Comparison of ENCODE assay signal across 15 cellular contexts in the genomic region with DNA sequence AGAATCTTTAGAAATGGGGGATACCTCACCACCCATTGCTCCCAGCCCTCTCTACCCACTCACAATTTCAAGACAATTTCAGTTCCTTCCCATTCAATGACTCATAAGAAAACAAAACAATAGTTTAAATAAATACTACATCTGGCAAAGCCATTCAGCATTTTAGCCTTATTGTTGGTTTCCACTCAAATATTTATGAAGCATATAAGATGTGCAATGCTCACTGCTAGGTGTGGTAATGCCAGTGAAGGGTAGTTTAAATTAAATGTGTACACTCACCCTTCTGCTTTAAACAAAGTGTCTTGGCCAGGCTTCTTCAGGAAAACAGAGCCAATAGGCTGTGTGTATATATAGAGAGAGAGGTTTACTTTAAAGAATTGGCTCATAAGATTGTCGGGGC. TPM values are rescaled to one million over a fixed set of nuclear protein-coding genes. Genes with fewer than 3 reads are reported as not detected.
DNase-seq lines count a peak whose midpoint lies in the region; ATAC-seq and TF ChIP-seq lines count a peak whose summit lies in the region.
"Had no signal": no experiment of that assay in that cellular context is flagged by ENCODE, and none has a peak within 500 bp of the region (broad histone marks: within the 10 kb centered on the region; RNA-seq: fewer than 3 reads in every experiment).

No MANE protein-coding gene starts in this region.

- no peaks in the 10 kb centered on the region for H3K4me1 Mint-ChIP-seq in activated naive CD4-positive, alpha-beta T cell treated with anti-CD3 and anti-CD28 coated beads, Interleukin-2, amount 50 U/mL, for 24 hours

- H3K9me3 ChIP-seq in gastroesophageal sphincter = no peaks in the 10 kb centered on the region
- H3K9me3 ChIP-seq in tibial artery = no peaks in the 10 kb centered on the region
- H3K9me3 ChIP-seq in suprapubic skin = no peaks in the 10 kb centered on the region
- H3K9me3 ChIP-seq: testis had no signal

- H3K27me3 Mint-ChIP-seq in activated naive CD4-positive, alpha-beta T cell treated with anti-CD3 and anti-CD28 coated beads, Interleukin-2, amount 50 U/mL, for 24 hours = no peaks in the 10 kb centered on the region

- peaks cover 0 to 90% (median 13%) of the 10 kb centered on the region in 3 donors for H3K4me1 ChIP-seq in gastroesophageal sphincter
- H3K4me1 ChIP-seq in tibial artery = peaks cover 0 to 73% (median 19%) of the 10 kb centered on the region in 4 donors
- peaks cover 16% of the 10 kb centered on the region for H3K4me1 ChIP-seq in suprapubic skin

- peaks cover under 1% of the 10 kb centered on the region for H3K36me3 Mint-ChIP-seq in activated naive CD4-positive, alpha-beta T cell treated with anti-CD3 and anti-CD28 coated beads, Interleukin-2, amount 50 U/mL, for 24 hours

- peak overlapping the region in 3 of 4 donors; percentile 53 to 72 (median 64) for H3K27ac ChIP-seq in gastroesophageal sphincter
- peak overlapping the region; percentile 7 to 48 for H3K27ac ChIP-seq in tibial artery
- no peak overlapping the region for H3K27ac ChIP-seq in suprapubic skin
- H3K27ac ChIP-seq: testis had no signal

- TF ChIP-seq EP300 in gastroesophageal sphincter (IDR thresholded peaks at IDR 0.05) (no peak), suprapubic skin (IDR thresholded peaks at IDR 0.05) (no peak)

- intact Hi-C loops in tibial artery (cut with DNase I; ENCODE audit: low total_unique reads) = no loop called here

- no peak for ATAC-seq in gastroesophageal sphincter
- ATAC-seq in GM21723 (IDR thresholded peaks at IDR 0.05; ENCODE audit: unreplicated experiment) = no peak
- ATAC-seq: activated T-cell treated with anti-CD3 and anti-CD28 coated beads, Interleukin-2, amount 50 U/mL, for 4 hours had no signal

- no peaks in the 10 kb centered on the region for H3K36me3 ChIP-seq in gastroesophageal sphincter
- no peaks in the 10 kb centered on the region for H3K36me3 ChIP-seq in tibial artery
- no peaks in the 10 kb centered on the region for H3K36me3 ChIP-seq in suprapubic skin

- H3K27ac Mint-ChIP-seq in activated naive CD4-positive, alpha-beta T cell treated with anti-CD3 and anti-CD28 coated beads, Interleukin-2, amount 50 U/mL, for 24 hours = peak overlapping the region; percentile 46

- TF ChIP-seq CTCF in gastroesophageal sphincter (IDR thresholded peaks at IDR 0.05) = no peak
- no peak for TF ChIP-seq CTCF in tibial artery (IDR thresholded peaks at IDR 0.05)
- no peak for TF ChIP-seq CTCF in suprapubic skin (IDR thresholded peaks at IDR 0.05)

- H3K9me3 Mint-ChIP-seq in activated naive CD4-positive, alpha-beta T cell treated with anti-CD3 and anti-CD28 coated beads, Interleukin-2, amount 50 U/mL, for 24 hours = no peaks in the 10 kb centered on the region
- H3K9me3 Mint-ChIP-seq: activated T-cell treated with anti-CD3 and anti-CD28 coated beads, Interleukin-2, amount 50 U/mL, for 4 hours had no signal

- WGBS in gastroesophageal sphincter (ENCODE audit: low coverage in 1 of 2), 2 donors = 15 to 19% methylated on average over 1 of the region's 1 CpG
- WGBS in suprapubic skin = 77% methylated on average over 1 of the region's 1 CpG

- H3K27me3 ChIP-seq in gastroesophageal sphincter = no peaks in the 10 kb centered on the region
- H3K27me3 ChIP-seq in tibial artery = no peaks in the 10 kb centered on the region
- H3K27me3 ChIP-seq in suprapubic skin = no peaks in the 10 kb centered on the region
- H3K27me3 ChIP-seq: testis had no signal

- H3K4me3 ChIP-seq in gastroesophageal sphincter (no peak overlapping the region), tibial artery (no peak overlapping the region), suprapubic skin (no peak overlapping the region)
- H3K4me3 ChIP-seq: testis had no signal

- TF ChIP-seq POLR2A in gastroesophageal sphincter (IDR thresholded peaks at IDR 0.05) (no peak), suprapubic skin (IDR thresholded peaks at IDR 0.05) (no peak)

- H3K4me3 Mint-ChIP-seq in activated naive CD4-positive, alpha-beta T cell treated with anti-CD3 and anti-CD28 coated beads, Interleukin-2, amount 50 U/mL, for 24 hours = no peak overlapping the region
- H3K4me3 Mint-ChIP-seq: activated T-cell treated with anti-CD3 and anti-CD28 coated beads, Interleukin-2, amount 50 U/mL, for 4 hours had no signal

- no peak for DNase-seq in activated naive CD4-positive, alpha-beta T cell treated with anti-CD3 and anti-CD28 coated beads, Interleukin-2, amount 50 U/mL, for 16 hours
- DNase-seq in brain pericyte (ENCODE audit: low read depth, low spot score) = peak; percentile 50
- DNase-seq in tibial artery = no peak
- no peak for DNase-seq in suprapubic skin (ENCODE audit: low spot score in 2 of 2)
- DNase-seq in middle frontal gyrus (ENCODE audit: extremely low spot score, low spot score) = no peak
- DNase-seq: activated CD4-positive, alpha-beta T cell treated with anti-CD3 and anti-CD28 coated beads for 4 hours; activated T-cell treated with anti-CD3 and anti-CD28 coated beads, Interleukin-2, amount 50 U/mL, for 4 hours; DND-41; kidney; NCI-H226; retina; testis had no signal

RNA-seq across cellular contexts. Expression of a gene that starts 37.0 kb away (rescaled TPM):
- total RNA-seq in gastroesophageal sphincter (10 to 100 TPM in 1 of 4 donors, 1 to 10 TPM in 3; 5.8 to 13.6 (median 8.6) TPM), suprapubic skin (10 to 100 TPM; 12.6 to 35.2 (median 18.2) TPM)
